ENCODE assay signal across 12 cellular contexts in genomic region chr21:42388740-42389448, GRCh38. TPM values are rescaled to one million over a fixed set of nuclear protein-coding genes. Genes with fewer than 3 reads are reported as not detected.
DNase-seq lines count a peak whose midpoint lies in the region; ATAC-seq and TF ChIP-seq lines count a peak whose summit lies in the region.
"Had no signal": no experiment of that assay in that cellular context is flagged by ENCODE, and none has a peak within 500 bp of the region (broad histone marks: within the 10 kb centered on the region; RNA-seq: fewer than 3 reads in every experiment).

No MANE protein-coding gene starts in this region.

- CTCF ChIA-PET in MCF 10A (lab: Yijun Ruan, JAX) = no interaction called here

- ATAC-seq in HG02885 (IDR thresholded peaks at IDR 0.05; ENCODE audit: poor library complexity, unreplicated experiment) = no peak

- TF ChIP-seq CTCF in breast epithelium (IDR thresholded peaks at IDR 0.05) (no peak), MCF 10A (IDR thresholded peaks at IDR 0.05; ENCODE audit: unreplicated experiment) (no peak), type B pancreatic cell (conservative IDR thresholded peaks at IDR 0.05) (no peak)

- DNase-seq in breast epithelium (ENCODE audit: low spot score in 2 of 2) (no peak), MCF 10A (ENCODE audit: unreplicated experiment) (no peak), left kidney (ENCODE audit: low read depth, low spot score) (peak; percentile 68), type B pancreatic cell (ENCODE audit: extremely low spot score, unreplicated experiment) (no peak), NOMO-1 treated with dmso at 0.1 percent for 144 hours (lab: John Stamatoyannopoulos, UW; ENCODE audit: unreplicated experiment) (no peak), NCI-H187 treated with DMSO at 0.1 percent for 48 hours (lab: John Stamatoyannopoulos, UW) (no peak)
- no peak for DNase-seq in T-helper 2 cell treated with Interferon-gamma antibody and Interleukin-4, amounts not matched to agents 5 μg/mL and 100 μg/mL, for 36 hours (ENCODE audit: low spot score)
- DNase-seq: BE2C, brain microvascular endothelial cell, SK-N-SH had no signal

- POLR2A ChIA-PET in MCF 10A (lab: Yijun Ruan, JAX) = no interaction called here

- H3K27me3 Mint-ChIP-seq in MCF 10A (ENCODE audit: insufficient read depth, unreplicated experiment) (peaks cover 11% of the 10 kb centered on the region), type B pancreatic cell (no peaks in the 10 kb centered on the region)
- H3K27me3 Mint-ChIP-seq in T-helper 2 cell treated with Interferon-gamma antibody and Interleukin-4, amounts not matched to agents 5 μg/mL and 100 μg/mL, for 36 hours (ENCODE audit: low read depth) = no peaks in the 10 kb centered on the region

- no TSS peak for BruUV-seq in MCF 10A (replicated peaks; lab: Mats Ljungman, UMichigan)

- H3K9me3 Mint-ChIP-seq in MCF 10A (ENCODE audit: unreplicated experiment) = no peaks in the 10 kb centered on the region
- H3K9me3 Mint-ChIP-seq in T-helper 2 cell treated with Interferon-gamma antibody and Interleukin-4, amounts not matched to agents 5 μg/mL and 100 μg/mL, for 36 hours = peaks cover 4% of the 10 kb centered on the region
- no peaks in the 10 kb centered on the region for H3K9me3 Mint-ChIP-seq in type B pancreatic cell

- peak overlapping the region in 2 of 3 donors; percentile 19 to 46 for H3K4me3 ChIP-seq in breast epithelium

- H3K27me3 ChIP-seq in breast epithelium = no peaks in the 10 kb centered on the region
- H3K27me3 ChIP-seq: brain microvascular endothelial cell had no signal

- peaks cover 0 to 5% of the 10 kb centered on the region in 2 donors for H3K4me1 ChIP-seq in breast epithelium
- H3K4me1 ChIP-seq: BE2C had no signal

- H3K27ac Mint-ChIP-seq in MCF 10A (ENCODE audit: low read depth, unreplicated experiment) (no peak overlapping the region), type B pancreatic cell (peak overlapping the region; percentile 85)
- peak overlapping the region; percentile 34 for H3K27ac Mint-ChIP-seq in T-helper 2 cell treated with Interferon-gamma antibody and Interleukin-4, amounts not matched to agents 5 μg/mL and 100 μg/mL, for 36 hours

- H3K27ac ChIP-seq in breast epithelium = peak overlapping the region; percentile 80 to 84
- H3K27ac ChIP-seq: brain microvascular endothelial cell had no signal

- no peaks in the 10 kb centered on the region for H3K36me3 ChIP-seq in breast epithelium
- H3K36me3 ChIP-seq: BE2C, brain microvascular endothelial cell had no signal

- no peak for TF ChIP-seq POLR2A in breast epithelium (IDR thresholded peaks at IDR 0.05)

- peaks cover 6% of the 10 kb centered on the region for H3K4me1 Mint-ChIP-seq in MCF 10A (ENCODE audit: insufficient read depth, unreplicated experiment)
- peaks cover 86% of the 10 kb centered on the region for H3K4me1 Mint-ChIP-seq in T-helper 2 cell treated with Interferon-gamma antibody and Interleukin-4, amounts not matched to agents 5 μg/mL and 100 μg/mL, for 36 hours (ENCODE audit: low read depth)
- peaks cover 31% of the 10 kb centered on the region for H3K4me1 Mint-ChIP-seq in type B pancreatic cell (ENCODE audit: unreplicated experiment)

- no peaks in the 10 kb centered on the region for H3K9me3 ChIP-seq in breast epithelium
- H3K9me3 ChIP-seq: BE2C, SK-N-SH had no signal

- no peaks in the 10 kb centered on the region for H3K36me3 Mint-ChIP-seq in MCF 10A (ENCODE audit: insufficient read depth, unreplicated experiment)
- H3K36me3 Mint-ChIP-seq in T-helper 2 cell treated with Interferon-gamma antibody and Interleukin-4, amounts not matched to agents 5 μg/mL and 100 μg/mL, for 36 hours (ENCODE audit: low read depth) = peaks cover 12% of the 10 kb centered on the region
- no peaks in the 10 kb centered on the region for H3K36me3 Mint-ChIP-seq in type B pancreatic cell

- intact Hi-C loops in breast epithelium (cut with DNase I; ENCODE audit: low total_unique reads) = no loop called here
- intact Hi-C loops in MCF 10A (cut with micrococcal nuclease) = no loop called here

- H3K4me3 Mint-ChIP-seq in MCF 10A (ENCODE audit: unreplicated experiment) (no peak overlapping the region), type B pancreatic cell (peak overlapping the region; percentile 71)
- peak overlapping the region; percentile 45 for H3K4me3 Mint-ChIP-seq in T-helper 2 cell treated with Interferon-gamma antibody and Interleukin-4, amounts not matched to agents 5 μg/mL and 100 μg/mL, for 36 hours

RNA-seq across cellular contexts. Expression of gene TMPRSS3, which starts 7.0 kb away (rescaled TPM):
- total RNA-seq in breast epithelium (10 to 100 TPM in 1 of 3 donors, 1 to 10 TPM in 1, not detected in 1; 9.2 to 27.2 TPM), MCF 10A (2022) (2.0 and 2.4 TPM in 2 replicates), type B pancreatic cell (ENCODE audit: low replicate concordance) (0.74 and 1.3 TPM in 2 replicates)
- total RNA-seq: urinary bladder had no signal

RNA-seq across cellular contexts. Expression of gene UBASH3A, which starts 14.8 kb away (rescaled TPM):
- total RNA-seq in breast epithelium = 1 to 10 TPM in 1 of 3 donors, under 1 TPM in 2; 0.32 to 1.5 (median 0.66) TPM
- not detected in 2 replicates for total RNA-seq in MCF 10A (2022)
- total RNA-seq in type B pancreatic cell (ENCODE audit: low replicate concordance) = not detected in 2 replicates

RNA-seq across cellular contexts. Expression of gene TFF1, which starts 22.6 kb away (rescaled TPM):
- total RNA-seq in breast epithelium = 1 to 10 TPM in 1 of 3 donors, under 1 TPM in 1, not detected in 1; 0.98 to 4.4 TPM
- not detected in 2 replicates for total RNA-seq in MCF 10A (2022)
- total RNA-seq in type B pancreatic cell (ENCODE audit: low replicate concordance) = 42.6 and 136 TPM in 2 replicates
- total RNA-seq: urinary bladder had no signal

RNA-seq across cellular contexts. Expression of gene TFF2, which starts 38.1 kb away (rescaled TPM):
- total RNA-seq in breast epithelium (not detected), MCF 10A (2022) (not detected in 2 replicates), type B pancreatic cell (ENCODE audit: low replicate concordance) (5.2 and 11.3 TPM in 2 replicates)
- total RNA-seq: urinary bladder had no signal
